22 cellular contexts compared by ENCODE assay signal in the genomic region with DNA sequence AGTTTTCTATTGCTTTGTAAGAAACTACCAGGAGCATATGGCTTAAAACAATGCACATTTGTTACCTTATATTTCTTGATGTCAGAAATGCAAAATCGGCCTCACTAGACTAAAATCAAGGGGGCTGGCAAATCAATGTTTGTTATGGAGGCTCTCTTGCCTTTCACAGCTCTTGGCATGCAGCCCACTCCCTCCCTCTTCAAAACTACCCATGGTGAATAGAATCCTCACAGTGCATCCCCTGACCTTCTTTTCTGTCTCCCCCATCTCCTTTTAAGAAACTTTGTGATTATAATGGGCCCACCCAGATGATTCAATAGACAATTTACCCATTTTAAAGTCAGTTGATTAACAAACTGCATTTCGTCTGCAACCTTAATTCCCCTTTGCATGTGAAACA.
"Had no signal": no experiment of that assay in that cellular context is flagged by ENCODE, and none has a peak within 500 bp of the region (broad histone marks: within the 10 kb centered on the region; RNA-seq: fewer than 3 reads in every experiment).

No MANE protein-coding gene starts in this region.

- H3K9me3 Mint-ChIP-seq: activated naive CD4-positive, alpha-beta T cell treated with anti-CD3 and anti-CD28 coated beads for 36 hours; stimulated activated naive CD8-positive, alpha-beta T cell treated with anti-CD3 and anti-CD28 coated beads, Interleukin-15, amount 100 ng/mL, for 72 hours had no signal

- FAIRE-seq: endometrium, pancreas had no signal

- H3K9me3 ChIP-seq: pancreas, right lobe of liver had no signal

- H3K27me3 ChIP-seq: pancreas, right lobe of liver had no signal

- H3K27ac Mint-ChIP-seq: activated naive CD4-positive, alpha-beta T cell treated with anti-CD3 and anti-CD28 coated beads for 36 hours; activated naive CD8-positive, alpha-beta T cell treated with anti-CD3 and anti-CD28 coated beads, Interleukin-2, amount 50 U/mL, for 24 hours; brain; naive B cell; stimulated activated naive CD8-positive, alpha-beta T cell treated with anti-CD3 and anti-CD28 coated beads, Interleukin-15, amount 100 ng/mL, for 72 hours had no signal

- ATAC-seq: activated naive CD8-positive, alpha-beta T cell treated with anti-CD3 and anti-CD28 coated beads, Interleukin-2, amount 50 U/mL, for 24 hours; activated T-cell treated with anti-CD3 and anti-CD28 coated beads, Interleukin-2, amount 50 U/mL, for 4 hours; left ventricle myocardium superior; right lobe of liver; stimulated activated naive CD8-positive, alpha-beta T cell treated with anti-CD3 and anti-CD28 coated beads, Interleukin-15, amount 100 ng/mL, for 72 hours had no signal

- H3K4me1 ChIP-seq: right lobe of liver had no signal

- H3K27me3 Mint-ChIP-seq: activated naive CD8-positive, alpha-beta T cell treated with anti-CD3 and anti-CD28 coated beads, Interleukin-2, amount 50 U/mL, for 24 hours; brain; naive B cell; stimulated activated naive CD8-positive, alpha-beta T cell treated with anti-CD3 and anti-CD28 coated beads, Interleukin-15, amount 100 ng/mL, for 72 hours had no signal

- H3K4me3 Mint-ChIP-seq: activated naive CD4-positive, alpha-beta T cell treated with anti-CD3 and anti-CD28 coated beads for 36 hours; activated naive CD8-positive, alpha-beta T cell treated with anti-CD3 and anti-CD28 coated beads, Interleukin-2, amount 50 U/mL, for 24 hours; activated T-cell treated with anti-CD3 and anti-CD28 coated beads, Interleukin-2, amount 50 U/mL, for 4 hours; brain; naive B cell; stimulated activated naive CD8-positive, alpha-beta T cell treated with anti-CD3 and anti-CD28 coated beads, Interleukin-15, amount 100 ng/mL, for 72 hours had no signal

- DNase-seq: activated CD4-positive, alpha-beta T cell treated with anti-CD3 and anti-CD28 coated beads, Interleukin-2, amount 50 U/mL, for 1 hour; activated CD8-positive, alpha-beta memory T cell treated with anti-CD3 and anti-CD28 coated beads, Interleukin-2, amount 50 U/mL, for 4 hours; activated naive CD4-positive, alpha-beta T cell treated with anti-CD3 and anti-CD28 coated beads for 36 hours; activated naive CD8-positive, alpha-beta T cell treated with anti-CD3 and anti-CD28 coated beads, Interleukin-2, amount 50 U/mL, for 24 hours; activated T-cell treated with anti-CD3 and anti-CD28 coated beads, Interleukin-2, amount 50 U/mL, for 4 hours; anterior cingulate cortex; caudate nucleus; erythroblast; foreskin melanocyte; glutamatergic neuron; left ventricle myocardium superior; naive B cell; pancreas; right lobe of liver; stimulated activated CD4-positive, alpha-beta T cell treated with anti-CD3 and anti-CD28 coated beads, Interleukin-15, amount 100 ng/mL, for 24 hours; stimulated activated CD4-positive, alpha-beta T cell treated with anti-CD3 and anti-CD28 coated beads, Interleukin-2, amount 100 ng/mL, for 48 hours; stimulated activated naive CD8-positive, alpha-beta T cell treated with anti-CD3 and anti-CD28 coated beads, Interleukin-15, amount 100 ng/mL, for 72 hours; T-helper 1 cell; T-helper 9 cell had no signal

- H3K4me1 Mint-ChIP-seq: activated naive CD8-positive, alpha-beta T cell treated with anti-CD3 and anti-CD28 coated beads, Interleukin-2, amount 50 U/mL, for 24 hours; naive B cell; stimulated activated naive CD8-positive, alpha-beta T cell treated with anti-CD3 and anti-CD28 coated beads, Interleukin-15, amount 100 ng/mL, for 72 hours had no signal

- H3K27ac ChIP-seq: coronary artery, pancreas, right lobe of liver had no signal

- H3K36me3 Mint-ChIP-seq: naive B cell had no signal

- H3K4me3 ChIP-seq: coronary artery, pancreas, right lobe of liver had no signal

- H3K36me3 ChIP-seq: pancreas, right lobe of liver had no signal
